In the genomic region with DNA sequence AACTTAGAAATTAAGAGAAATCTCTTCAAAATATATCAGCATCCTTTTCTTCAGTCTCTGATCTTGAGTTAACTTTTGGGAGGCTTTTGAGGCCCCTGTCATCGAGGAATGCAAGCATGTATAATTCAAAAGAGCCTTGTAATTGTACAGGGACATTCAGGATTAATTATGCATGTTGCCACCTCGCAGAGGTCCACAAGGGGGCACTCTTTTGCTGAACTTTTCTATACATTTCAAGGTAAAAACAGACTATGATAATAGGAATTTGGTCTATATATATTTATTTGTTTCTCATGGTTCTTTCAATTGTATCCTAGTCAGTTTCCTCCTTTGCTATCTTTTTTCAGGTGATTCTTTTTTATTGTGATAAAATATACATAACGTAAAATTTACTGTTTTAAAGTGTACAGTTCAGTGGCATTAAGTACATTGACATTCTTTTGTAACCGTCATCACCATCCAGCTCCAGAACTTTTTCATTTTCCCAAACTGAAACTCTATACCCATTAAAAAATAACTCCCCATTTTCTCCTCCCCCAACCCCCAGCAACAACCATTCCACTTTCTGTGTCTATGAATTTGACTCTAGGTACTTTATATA, we compare ENCODE assay signal across 8 cellular contexts. TPM values are rescaled to one million over a fixed set of nuclear protein-coding genes. Genes with fewer than 3 reads are reported as not detected.
DNase-seq lines count a peak whose midpoint lies in the region; ATAC-seq and TF ChIP-seq lines count a peak whose summit lies in the region.

No MANE protein-coding gene starts in this region.

- H3K27ac Mint-ChIP-seq in CD14-positive monocyte: peak overlapping the region in 6 of 7 donors; percentile 24 to 92 (median 60)
- no peak overlapping the region for H3K27ac Mint-ChIP-seq in activated CD8-positive, alpha-beta T cell treated with anti-CD3 and anti-CD28 coated beads, Interleukin-2, amount 10 ng/mL, durations not matched to agents 7 days and 5 days

- no peaks in the 10 kb centered on the region for H3K9me3 Mint-ChIP-seq in CD14-positive monocyte
- H3K9me3 Mint-ChIP-seq in activated CD8-positive, alpha-beta T cell treated with anti-CD3 and anti-CD28 coated beads, Interleukin-2, amount 10 ng/mL, durations not matched to agents 7 days and 5 days (ENCODE audit: insufficient read depth): no peaks in the 10 kb centered on the region

- no peaks in the 10 kb centered on the region for H3K4me1 ChIP-seq in ovary (ENCODE audit: insufficient read depth)

- H3K36me3 Mint-ChIP-seq in CD14-positive monocyte: no peaks in the 10 kb centered on the region
- no peaks in the 10 kb centered on the region for H3K36me3 Mint-ChIP-seq in activated CD8-positive, alpha-beta T cell treated with anti-CD3 and anti-CD28 coated beads, Interleukin-2, amount 10 ng/mL, durations not matched to agents 7 days and 5 days (ENCODE audit: low read depth)

- WGBS in ovary, 3 donors: 41 to 49% (median 42%) methylated on average over 4 of the region's 4 CpGs

- no peaks in the 10 kb centered on the region for H3K27me3 ChIP-seq in ovary

- intact Hi-C loops in CD14-positive monocyte (cut with micrococcal nuclease): loop anchor here in 1 of 2 donors (5.0 kb wide), 1 partner anchor 74 kb away; no protein-coding TSS in a partner anchor
- intact Hi-C loops in ovary (cut with DNase I): no loop called here

- ATAC-seq in GM21619 (IDR thresholded peaks at IDR 0.05; ENCODE audit: unreplicated experiment): peak; percentile 46
- no peak for ATAC-seq in activated CD8-positive, alpha-beta T cell treated with anti-CD3 and anti-CD28 coated beads, Interleukin-2, amount 10 ng/mL, durations not matched to agents 7 days and 5 days

- no peaks in the 10 kb centered on the region for H3K36me3 ChIP-seq in ovary

- DNase-seq in CD14-positive monocyte (ENCODE audit: low spot score) (no peak), NCI-H446 treated with DMSO at 0.1 percent for 48 hours (lab: John Stamatoyannopoulos, UW) (peak; percentile 46), fibroblast of villous mesenchyme (ENCODE audit: low read depth) (peak; percentile 38), ovary (peak in 4 of 5 donors; percentile 19 to 49 (median 29)), cortex of kidney (lab: John Stamatoyannopoulos, UW) (no peak), ecto neural progenitor cell (ENCODE audit: low spot score) (no peak)
- peak; percentile 69 for DNase-seq in activated CD8-positive, alpha-beta T cell treated with anti-CD3 and anti-CD28 coated beads, Interleukin-2, amount 10 ng/mL, durations not matched to agents 7 days and 5 days

- CTCF ChIA-PET in activated CD8-positive, alpha-beta T cell treated with anti-CD3 and anti-CD28 coated beads, Interleukin-2, amount 10 ng/mL, durations not matched to agents 7 days and 5 days (lab: Charles Lee): interaction anchor here (0.9 to 1.1 kb wide), 3 partner anchors 14 to 55 kb away, joined by 3 to 4 read pairs (median 3); no protein-coding TSS in a partner anchor

- TF ChIP-seq POLR2A in ovary (IDR thresholded peaks at IDR 0.05): no peak

- H3K4me3 Mint-ChIP-seq in CD14-positive monocyte: peak overlapping the region in 1 of 2 donors; percentile 48
- no peak overlapping the region for H3K4me3 Mint-ChIP-seq in activated CD8-positive, alpha-beta T cell treated with anti-CD3 and anti-CD28 coated beads, Interleukin-2, amount 10 ng/mL, durations not matched to agents 7 days and 5 days

- POLR2A ChIA-PET in activated CD8-positive, alpha-beta T cell treated with anti-CD3 and anti-CD28 coated beads, Interleukin-2, amount 10 ng/mL, durations not matched to agents 7 days and 5 days (lab: Charles Lee): no interaction called here

- no peaks in the 10 kb centered on the region for H3K9me3 ChIP-seq in ovary

- peaks cover 44% of the 10 kb centered on the region for H3K4me1 Mint-ChIP-seq in CD14-positive monocyte
- no peaks in the 10 kb centered on the region for H3K4me1 Mint-ChIP-seq in activated CD8-positive, alpha-beta T cell treated with anti-CD3 and anti-CD28 coated beads, Interleukin-2, amount 10 ng/mL, durations not matched to agents 7 days and 5 days (ENCODE audit: low read depth)

- TF ChIP-seq CTCF in CD14-positive monocyte (IDR thresholded peaks at IDR 0.05) (peak; percentile 89), fibroblast of villous mesenchyme (IDR thresholded peaks at IDR 0.05; ENCODE audit: insufficient read depth, low read depth, low read length) (peak; percentile 72), ovary (IDR thresholded peaks at IDR 0.05) (peak in 2 of 3 donors; percentile 39 to 41)

- no peak overlapping the region for H3K27ac ChIP-seq in ovary

- TF ChIP-seq EP300 in ovary (IDR thresholded peaks at IDR 0.05): no peak

- H3K4me3 ChIP-seq in fibroblast of villous mesenchyme (ENCODE audit: low read depth, low read length) (no peak overlapping the region), ovary (no peak overlapping the region)

- no peaks in the 10 kb centered on the region for H3K27me3 Mint-ChIP-seq in CD14-positive monocyte (ENCODE audit: low read depth in 3 of 3)
- peaks cover 18% of the 10 kb centered on the region for H3K27me3 Mint-ChIP-seq in activated CD8-positive, alpha-beta T cell treated with anti-CD3 and anti-CD28 coated beads, Interleukin-2, amount 10 ng/mL, durations not matched to agents 7 days and 5 days (ENCODE audit: low read depth)

RNA-seq across cellular contexts. Expression of gene SLC2A13, which starts 47.0 kb away (rescaled TPM):
- 1 to 10 TPM; 2.2 to 2.9 TPM for polyA plus RNA-seq in CD14-positive monocyte
- 1 to 10 TPM; 5.2 to 5.4 TPM for total RNA-seq in activated CD8-positive, alpha-beta T cell treated with anti-CD3 and anti-CD28 coated beads, Interleukin-2, amount 10 ng/mL, durations not matched to agents 7 days and 5 days
- total RNA-seq in fibroblast of villous mesenchyme: 16.4 and 18.7 TPM in 2 replicates
- 10 to 100 TPM in 3 of 7 donors, 1 to 10 TPM in 4; 5.9 to 24.3 (median 8.0) TPM for total RNA-seq in ovary
- 1 to 10 TPM; 2.3 to 3.1 TPM for polyA plus RNA-seq in ovary

Comparison
In these comparisons a context has a peak if more than half of its experiments do, and no peak if none do; other contexts are left out.
1. DNase-seq: peak in NCI-H446 treated with DMSO at 0.1 percent for 48 hours (single experiment), activated CD8-positive, alpha-beta T cell treated with anti-CD3 and anti-CD28 coated beads, Interleukin-2, amount 10 ng/mL, durations not matched to agents 7 days and 5 days (single experiment), fibroblast of villous mesenchyme (single experiment) and ovary (4 of 5); none in CD14-positive monocyte (single experiment), cortex of kidney (single experiment) and ecto neural progenitor cell (single experiment).
2. Peak in every context shown above with its lines, with median percentiles within 50 percentile points of each other: CTCF ChIP-seq.